In the genomic region with DNA sequence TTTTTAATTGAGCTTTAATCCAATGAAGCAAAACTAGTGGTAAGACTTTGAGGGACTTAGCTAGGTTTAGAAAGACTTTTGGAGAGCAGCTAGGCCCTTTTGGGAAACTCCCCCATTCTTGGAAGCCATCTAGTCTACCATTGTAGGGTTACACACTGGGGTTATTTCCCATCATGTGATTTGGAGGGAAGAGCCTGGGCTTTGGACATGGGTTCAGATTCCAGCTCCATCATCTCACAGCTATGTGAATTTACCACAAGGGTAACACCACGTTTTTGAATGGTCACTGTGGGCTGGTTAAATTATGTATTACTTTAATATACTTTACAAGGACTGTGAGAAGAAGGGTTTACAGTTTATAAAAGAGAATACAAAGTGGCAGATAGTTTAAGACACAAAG, we compare ENCODE assay signal across 23 cellular contexts. TPM values are rescaled to one million over a fixed set of nuclear protein-coding genes. Genes with fewer than 3 reads are reported as not detected.
A peak's percentile ranks its signal among the peaks of the same experiment; 100 is the strongest.
DNase-seq lines count a peak whose midpoint lies in the region; ATAC-seq, FAIRE-seq and TF ChIP-seq lines count a peak whose summit lies in the region.
"Had no signal": no experiment of that assay in that cellular context is flagged by ENCODE, and none has a peak within 500 bp of the region (broad histone marks: within the 10 kb centered on the region; RNA-seq: fewer than 3 reads in every experiment).

No MANE protein-coding gene starts in this region.

- H3K4me3 ChIP-seq in mammary epithelial cell (replicated peaks in 1 of 3; ENCODE audit: insufficient read depth in 1 of 3, low read depth in 2 of 3, low read length in 3 of 3) (no peak overlapping the region), breast epithelium (no peak overlapping the region), aorta (ENCODE audit: low read length in 2 of 2) (no peak overlapping the region)
- H3K4me3 ChIP-seq: uterus had no signal

- no peaks in the 10 kb centered on the region for H4K20me1 ChIP-seq in mammary epithelial cell (ENCODE audit: insufficient read depth, low read length)

- no peak overlapping the region for H3K9ac ChIP-seq in mammary epithelial cell (ENCODE audit: insufficient read depth, low read length)

- FAIRE-seq in frontal cortex (lab: Jason Lieb, UNC): no peak
- FAIRE-seq: A204.1 had no signal

- H3K27ac ChIP-seq in mammary epithelial cell (ENCODE audit: insufficient read depth, low read depth, low read length) (no peak overlapping the region), breast epithelium (no peak overlapping the region), aorta (ENCODE audit: low read depth in 1 of 2, low read length in 2 of 2) (no peak overlapping the region)
- H3K27ac ChIP-seq: neutrophil, uterus had no signal

- H2AFZ ChIP-seq in mammary epithelial cell (ENCODE audit: low read depth, low read length): no peak overlapping the region

- DNase-seq in mammary epithelial cell (peak; percentile 71), breast epithelium (ENCODE audit: low spot score in 2 of 2) (no peak), RPMI7951 (ENCODE audit: low read depth) (peak; percentile 65), fibroblast of peridontal ligament (ENCODE audit: extremely low read depth) (peak; percentile 92), aorta (no peak), OCI-M2 (lab: John Stamatoyannopoulos, UW; ENCODE audit: unreplicated experiment) (no peak), SW480 (ENCODE audit: low spot score) (no peak), frontal cortex (ENCODE audit: low spot score in 2 of 2) (no peak)
- DNase-seq: activated B cell treated with CpG ODN at 0.5 μM for 24 hours; activated CD8-positive, alpha-beta T cell treated with anti-CD3 and anti-CD28 coated beads for 36 hours; activated naive CD4-positive, alpha-beta T cell treated with anti-CD3 and anti-CD28 coated beads for 36 hours; activated T-cell treated with anti-CD3 and anti-CD28 coated beads, Interleukin-2, amount 50 U/mL, for 1 hour; CD4-positive, alpha-beta memory T cell; DMS53; head of caudate nucleus; Karpas-422; left ventricle myocardium superior; NCI-H1105 treated with DMSO at 0.1 percent for 48 hours; stimulated activated CD4-positive, alpha-beta T cell treated with anti-CD3 and anti-CD28 coated beads, Interleukin-12 subunit alpha, Interleukin-12 subunit beta, amount 100 ng/mL, for 4 hours; substantia nigra; uterus had no signal

- H3K4me1 ChIP-seq in mammary epithelial cell (ENCODE audit: insufficient read depth, low read length) (no peaks in the 10 kb centered on the region), breast epithelium (no peaks in the 10 kb centered on the region), aorta (ENCODE audit: control insufficient read depth in 1 of 2, insufficient read depth in 2 of 2, low read length in 2 of 2) (no peaks in the 10 kb centered on the region)
- H3K4me1 ChIP-seq: uterus had no signal

- intact Hi-C loops in mammary epithelial cell (cut with micrococcal nuclease): no loop called here
- intact Hi-C loops in breast epithelium (cut with DNase I; ENCODE audit: low total_unique reads): no loop called here
- intact Hi-C loops in aorta (cut with DNase I): no loop called here

- ATAC-seq in aorta (ENCODE audit: low FRiP score): peak; percentile 38
- ATAC-seq: activated CD8-positive, alpha-beta T cell treated with anti-CD3 and anti-CD28 coated beads for 36 hours; left ventricle myocardium superior had no signal

- TF ChIP-seq CTCF in mammary epithelial cell (conservative IDR thresholded peaks at IDR 0.05 in 1 of 2, IDR thresholded peaks at IDR 0.05 in 1 of 2; ENCODE audit: extremely low read depth in 1 of 2, insufficient read depth in 1 of 2, low read depth in 1 of 2, low read length in 2 of 2): no peak
- TF ChIP-seq CTCF in breast epithelium (IDR thresholded peaks at IDR 0.05): no peak

- H3K9me3 ChIP-seq in mammary epithelial cell (replicated peaks; ENCODE audit: insufficient read depth, low read length) (no peaks in the 10 kb centered on the region), breast epithelium (no peaks in the 10 kb centered on the region), aorta (ENCODE audit: control insufficient read depth, low read length) (peaks cover 1% of the 10 kb centered on the region)
- H3K9me3 ChIP-seq: neutrophil, uterus had no signal

- no peak overlapping the region for H3K4me2 ChIP-seq in mammary epithelial cell (ENCODE audit: insufficient read depth, low read depth, low read length)

- in situ Hi-C loops in mammary epithelial cell (cut with MboI; ENCODE audit: low sequenced_read_pairs in 2 of 2): no loop called here

- TF ChIP-seq POLR2A in breast epithelium (IDR thresholded peaks at IDR 0.05): no peak

- no peaks in the 10 kb centered on the region for H3K27me3 ChIP-seq in mammary epithelial cell (ENCODE audit: insufficient read depth, low read length)
- no peaks in the 10 kb centered on the region for H3K27me3 ChIP-seq in breast epithelium
- no peaks in the 10 kb centered on the region for H3K27me3 ChIP-seq in aorta (ENCODE audit: control insufficient read depth in 1 of 2, insufficient read depth in 2 of 2, low read length in 1 of 2)
- H3K27me3 ChIP-seq: uterus had no signal

- dilution Hi-C loops in mammary epithelial cell (cut with HindIII; ENCODE audit: low sequenced_read_pairs): no loop called here

- no TSS peak for BruUV-seq in mammary epithelial cell (replicated peaks; lab: Mats Ljungman, UMichigan)

- 0% methylated on average over 1 of the region's 1 CpG for WGBS in mammary epithelial cell (ENCODE audit: low coverage, missing lambda C conversion rate)
- WGBS in aorta, 2 donors: 30 to 31% methylated on average over 1 of the region's 1 CpG

- H3K79me2 ChIP-seq in mammary epithelial cell (ENCODE audit: insufficient read depth, low read length): no peaks in the 10 kb centered on the region

- H3K36me3 ChIP-seq in mammary epithelial cell (ENCODE audit: insufficient read depth, low read length) (no peaks in the 10 kb centered on the region), breast epithelium (no peaks in the 10 kb centered on the region), aorta (ENCODE audit: control insufficient read depth in 1 of 2, insufficient read depth in 2 of 2, low read length in 1 of 2) (no peaks in the 10 kb centered on the region)
- H3K36me3 ChIP-seq: neutrophil, uterus had no signal

- CTCF ChIA-PET in mammary epithelial cell (lab: Charles Lee; ENCODE audit: low non-redundant PET): no interaction called here

RNA-seq across cellular contexts. Expression of gene TNFSF15, which starts 18.3 kb away (rescaled TPM):
- total RNA-seq in mammary epithelial cell: 1 to 10 TPM; 1.3 to 2.1 TPM
- 0.74 TPM for polyA plus RNA-seq in mammary epithelial cell
- 0.62 TPM for polyA minus RNA-seq in mammary epithelial cell
- 1 to 10 TPM in 1 of 3 donors, under 1 TPM in 2; 0.16 to 2.0 (median 0.66) TPM for total RNA-seq in breast epithelium
- total RNA-seq in RPMI7951 (2014; rRNA removed; shearing (Covaris generic)): 0.24 and 0.49 TPM in 2 replicates
- under 1 TPM; 0.29 to 0.81 TPM for total RNA-seq in aorta
- under 1 TPM; 0.03 to 0.38 TPM for polyA plus RNA-seq in aorta
- under 0.01 TPM for total RNA-seq in frontal cortex
- total RNA-seq: left ventricle myocardium superior had no signal
- polyA plus RNA-seq: CD4-positive, alpha-beta memory T cell had no signal

Comparison
In these comparisons a context has a peak if more than half of its experiments do, and no peak if none do; other contexts are left out.
1. DNase-seq: peak in mammary epithelial cell (single experiment), RPMI7951 (single experiment) and fibroblast of peridontal ligament (single experiment); none in breast epithelium (0 of 2), aorta (0 of 2), OCI-M2 (single experiment), SW480 (single experiment) and frontal cortex (0 of 2).